Comparison of ENCODE assay signal across 20 cellular contexts in the genomic region with DNA sequence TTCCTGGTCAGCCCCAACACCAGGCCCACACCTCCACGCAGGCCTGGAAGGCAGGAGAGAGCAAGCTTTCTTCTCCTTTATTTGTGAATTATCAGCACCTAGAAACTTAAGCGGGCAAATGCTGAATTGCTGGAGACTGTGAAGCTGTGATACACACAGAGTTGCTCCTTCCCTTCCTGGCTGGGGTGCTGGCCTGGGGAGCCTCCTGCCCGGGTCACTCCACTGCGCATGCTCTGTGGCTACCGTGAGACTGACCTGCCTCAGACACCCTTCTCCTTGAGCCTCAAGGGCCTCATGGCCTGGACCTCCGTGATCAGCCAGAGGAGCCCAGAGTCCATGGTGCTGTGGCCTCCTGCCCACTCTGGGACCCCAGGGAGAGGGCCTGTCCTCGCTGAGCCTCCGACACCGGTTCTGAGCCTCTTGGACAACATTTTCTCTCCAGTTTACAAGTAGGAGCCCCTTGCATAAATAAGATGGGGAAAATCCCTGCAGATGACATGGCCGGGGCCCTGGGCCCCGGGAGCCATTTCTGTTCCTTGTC. TPM values are rescaled to one million over a fixed set of nuclear protein-coding genes. Genes with fewer than 3 reads are reported as not detected.
DNase-seq lines count a peak whose midpoint lies in the region; ATAC-seq and TF ChIP-seq lines count a peak whose summit lies in the region.
"Had no signal": no experiment of that assay in that cellular context is flagged by ENCODE, and none has a peak within 500 bp of the region (broad histone marks: within the 10 kb centered on the region; RNA-seq: fewer than 3 reads in every experiment).

No MANE protein-coding gene starts in this region.

- H3K4me3 ChIP-seq in Caco-2 (ENCODE audit: low read depth, low read length), result no peak overlapping the region
- H3K4me3 ChIP-seq in effector memory CD4-positive, alpha-beta T cell (ENCODE audit: insufficient read depth, low read depth, low read length, poor library complexity, severe bottlenecking), result no peak overlapping the region
- no peak overlapping the region for H3K4me3 ChIP-seq in spleen
- H3K4me3 ChIP-seq: GM23338, right lobe of liver, upper lobe of left lung had no signal

- whole genome bisulfite sequencing in spleen, 5 donors, result 86 to 93% (median 92%) methylated on average over 3 to 11 of the region's 11 CpGs

- no peaks in the 10 kb centered on the region for H3K27me3 Mint-ChIP-seq in activated CD4-positive, alpha-beta T cell treated with anti-CD3 and anti-CD28 coated beads, Interleukin-2, amount 10 ng/mL, durations not matched to agents 7 days and 5 days
- H3K27me3 Mint-ChIP-seq in Caco-2 (ENCODE audit: insufficient read depth, unreplicated experiment), result no peaks in the 10 kb centered on the region
- H3K27me3 Mint-ChIP-seq: dendritic cell treated with granulocyte-macrophage colony-stimulating factor and Interleukin-4, amounts not matched to agents 40 ng/mL and 50 ng/mL, for 4 days had no signal

- no peaks in the 10 kb centered on the region for H3K27me3 ChIP-seq in Caco-2 (replicated peaks; ENCODE audit: control insufficient read depth, insufficient read depth, low read length)
- H3K27me3 ChIP-seq in effector memory CD4-positive, alpha-beta T cell (replicated peaks; ENCODE audit: control insufficient read depth, insufficient read depth, low read length, poor library complexity, severe bottlenecking), result no peaks in the 10 kb centered on the region
- no peaks in the 10 kb centered on the region for H3K27me3 ChIP-seq in spleen (replicated peaks in 1 of 7)
- H3K27me3 ChIP-seq: right lobe of liver, upper lobe of left lung had no signal

- CTCF ChIA-PET in activated CD4-positive, alpha-beta T cell treated with anti-CD3 and anti-CD28 coated beads, Interleukin-2, amount 10 ng/mL, durations not matched to agents 7 days and 5 days (lab: Charles Lee), result interaction anchor here (1.2 kb wide), 1 partner anchor 10 kb away, joined by 5 read pairs; no protein-coding TSS in a partner anchor
- CTCF ChIA-PET in Caco-2 (lab: Charles Lee), result no interaction called here

- peaks cover 62% of the 10 kb centered on the region for H3K4me1 Mint-ChIP-seq in activated CD4-positive, alpha-beta T cell treated with anti-CD3 and anti-CD28 coated beads, Interleukin-2, amount 10 ng/mL, durations not matched to agents 7 days and 5 days
- peaks cover 7% of the 10 kb centered on the region for H3K4me1 Mint-ChIP-seq in Caco-2 (ENCODE audit: low read depth, unreplicated experiment)

- peak overlapping the region; percentile 1 for H3K27ac ChIP-seq in effector memory CD4-positive, alpha-beta T cell (ENCODE audit: insufficient read depth, low read length, poor library complexity, severe bottlenecking)
- peak overlapping the region in 3 of 8 donors; percentile 60 to 77 (median 74) for H3K27ac ChIP-seq in spleen
- H3K27ac ChIP-seq: KMS-11, right lobe of liver had no signal

- no peak overlapping the region for H3K4me3 Mint-ChIP-seq in activated CD4-positive, alpha-beta T cell treated with anti-CD3 and anti-CD28 coated beads, Interleukin-2, amount 10 ng/mL, durations not matched to agents 7 days and 5 days
- H3K4me3 Mint-ChIP-seq in Caco-2 (ENCODE audit: unreplicated experiment), result no peak overlapping the region
- H3K4me3 Mint-ChIP-seq: dendritic cell treated with granulocyte-macrophage colony-stimulating factor and Interleukin-4, amounts not matched to agents 40 ng/mL and 50 ng/mL, for 4 days; GM23338; neural crest cell had no signal

- POLR2A ChIA-PET in activated CD4-positive, alpha-beta T cell treated with anti-CD3 and anti-CD28 coated beads, Interleukin-2, amount 10 ng/mL, durations not matched to agents 7 days and 5 days (lab: Charles Lee), result no interaction called here
- POLR2A ChIA-PET in Caco-2 (lab: Charles Lee), result no interaction called here

- H3K9me3 ChIP-seq in Caco-2, result 0 out of 2 replicates have a peak, but pooled peaks cover 3% of the 10 kb centered on the region
- no peaks in the 10 kb centered on the region for H3K9me3 ChIP-seq in effector memory CD4-positive, alpha-beta T cell (ENCODE audit: control insufficient read depth, low read length)
- no peaks in the 10 kb centered on the region for H3K9me3 ChIP-seq in spleen
- H3K9me3 ChIP-seq: right lobe of liver, upper lobe of left lung had no signal

- DNase-seq in activated CD4-positive, alpha-beta T cell treated with anti-CD3 and anti-CD28 coated beads, Interleukin-2, amount 10 ng/mL, durations not matched to agents 7 days and 5 days, result no peak
- DNase-seq in activated CD4-positive, alpha-beta T cell treated with anti-CD3 and anti-CD28 coated beads, Interleukin-2, amount 50 U/mL, for 1 hour, result no peak
- DNase-seq in Caco-2 (no peak), spleen (peak; percentile 44), RKO (ENCODE audit: low spot score) (no peak)
- no peak for DNase-seq in effector memory CD4-positive, alpha-beta T cell
- DNase-seq: activated naive CD4-positive, alpha-beta T cell treated with Interleukin-2 at 50 U/mL for 16 hours; AML-193; amygdala; DMS53; NCI-H146; NCI-H510A; right lobe of liver; upper lobe of left lung had no signal

- H3K36me3 ChIP-seq in Caco-2 (ENCODE audit: control insufficient read depth, insufficient read depth, low read length) (no peaks in the 10 kb centered on the region; the same call in 1 of the 2 replicates), spleen (peaks cover 0 to 50% (median 0%) of the 10 kb centered on the region in 6 donors)
- H3K36me3 ChIP-seq in effector memory CD4-positive, alpha-beta T cell (ENCODE audit: control insufficient read depth, insufficient read depth, low read length), result no peaks in the 10 kb centered on the region
- H3K36me3 ChIP-seq: right lobe of liver had no signal

- H3K4me1 ChIP-seq in Caco-2, result peaks cover 20% of the 10 kb centered on the region
- peaks cover 15% of the 10 kb centered on the region for H3K4me1 ChIP-seq in effector memory CD4-positive, alpha-beta T cell (ENCODE audit: control insufficient read depth, insufficient read depth, low read length, poor library complexity, severe bottlenecking)
- H3K4me1 ChIP-seq in spleen, result peaks cover 0 to 80% (median 55%) of the 10 kb centered on the region in 6 donors

- H3K36me3 Mint-ChIP-seq in activated CD4-positive, alpha-beta T cell treated with anti-CD3 and anti-CD28 coated beads, Interleukin-2, amount 10 ng/mL, durations not matched to agents 7 days and 5 days (ENCODE audit: low read depth), result peaks cover 10% of the 10 kb centered on the region
- peaks cover 30% of the 10 kb centered on the region for H3K36me3 Mint-ChIP-seq in Caco-2 (ENCODE audit: insufficient read depth, unreplicated experiment)

- no peak for TF ChIP-seq POLR2A in spleen (IDR thresholded peaks at IDR 0.05)

- ATAC-seq in GM21825 (IDR thresholded peaks at IDR 0.05; ENCODE audit: unreplicated experiment) (no peak), HG03432 (IDR thresholded peaks at IDR 0.05; ENCODE audit: unreplicated experiment) (no peak)

- peak overlapping the region; percentile 50 for H3K27ac Mint-ChIP-seq in activated CD4-positive, alpha-beta T cell treated with anti-CD3 and anti-CD28 coated beads, Interleukin-2, amount 10 ng/mL, durations not matched to agents 7 days and 5 days
- peak overlapping the region; percentile 94 for H3K27ac Mint-ChIP-seq in Caco-2 (ENCODE audit: unreplicated experiment)
- H3K27ac Mint-ChIP-seq: GM23338 had no signal

- no peaks in the 10 kb centered on the region for H3K9me3 Mint-ChIP-seq in activated CD4-positive, alpha-beta T cell treated with anti-CD3 and anti-CD28 coated beads, Interleukin-2, amount 10 ng/mL, durations not matched to agents 7 days and 5 days
- no peaks in the 10 kb centered on the region for H3K9me3 Mint-ChIP-seq in Caco-2 (ENCODE audit: unreplicated experiment)
- H3K9me3 Mint-ChIP-seq: dendritic cell treated with granulocyte-macrophage colony-stimulating factor and Interleukin-4, amounts not matched to agents 40 ng/mL and 50 ng/mL, for 4 days; GM23338; neural crest cell had no signal

- intact Hi-C loops in Caco-2 (cut with micrococcal nuclease; ENCODE audit: unreplicated experiment), result no loop called here
- intact Hi-C loops in spleen (cut with DNase I; ENCODE audit: low total_unique reads), result no loop called here

- TF ChIP-seq CTCF in Caco-2 (IDR thresholded peaks at IDR 0.05; ENCODE audit: insufficient read depth in 1 of 2, low read depth in 1 of 2, low read length in 1 of 2, severe bottlenecking in 1 of 2, unreplicated experiment in 1 of 2), result no peak
- TF ChIP-seq CTCF in spleen (IDR thresholded peaks at IDR 0.05 in 8 of 11, conservative IDR thresholded peaks at IDR 0.05 in 3 of 11), result no peak

- BruUV-seq in Caco-2 (replicated peaks; lab: Mats Ljungman, UMichigan), result no TSS peak

RNA-seq across cellular contexts. Expression of a gene that starts 18.0 kb away (rescaled TPM):
- 10 to 100 TPM; 80.3 to 93.1 TPM for total RNA-seq in activated CD4-positive, alpha-beta T cell treated with anti-CD3 and anti-CD28 coated beads, Interleukin-2, amount 10 ng/mL, durations not matched to agents 7 days and 5 days
- total RNA-seq in Caco-2 (2022) (61.8 and 65.5 TPM in 2 replicates), spleen (10 to 100 TPM; 50.8 to 92.0 (median 64.5) TPM)
- 10 to 100 TPM in 1 of 3 donors, 1 to 10 TPM in 2; 6.9 to 20.7 (median 8.3) TPM for polyA plus RNA-seq in spleen
